ENCODE assay signal across 8 cellular contexts in the genomic region with DNA sequence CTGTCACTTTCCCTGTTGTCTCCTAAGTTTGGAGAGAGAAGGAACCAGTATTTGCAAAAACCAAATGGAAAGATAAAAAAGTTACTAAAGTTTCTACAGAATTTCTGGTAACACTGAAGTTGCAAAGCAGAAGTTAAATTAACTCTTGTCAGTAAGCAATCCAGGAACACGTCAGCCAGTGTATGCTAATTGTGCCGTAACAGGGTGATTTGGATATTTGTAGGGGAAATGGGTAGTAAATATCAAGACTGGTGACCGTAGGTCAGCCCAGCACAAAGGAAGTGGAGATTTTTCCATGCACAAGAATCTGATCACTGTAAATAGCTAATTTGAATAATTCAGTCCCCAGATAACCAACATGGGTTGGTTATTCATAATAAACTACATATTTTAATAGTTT. TPM values are rescaled to one million over a fixed set of nuclear protein-coding genes. Genes with fewer than 3 reads are reported as not detected.
DNase-seq lines count a peak whose midpoint lies in the region; ATAC-seq and TF ChIP-seq lines count a peak whose summit lies in the region.

No MANE protein-coding gene starts in this region.

- H3K36me3 ChIP-seq in BLaER1 treated with 17β-estradiol and CSF1 and Interleukin-3, amounts not matched to agents 10 nM and 100 nM, result peaks cover 26 to 44% (median 36%) of the 10 kb centered on the region in 11 experiments; a peak in 20 of 22 replicates
- peaks cover 49% of the 10 kb centered on the region for H3K36me3 ChIP-seq in WERI-Rb-1

- H3K9ac ChIP-seq in BLaER1 treated with 17β-estradiol and CSF1 and Interleukin-3, amounts not matched to agents 10 nM and 100 nM, result peak overlapping the region; percentile 92 to 99 (median 97)

- H3K4me1 ChIP-seq in BLaER1 treated with 17β-estradiol and CSF1 and Interleukin-3, amounts not matched to agents 10 nM and 100 nM, result peaks cover 36 to 54% (median 40%) of the 10 kb centered on the region in 10 experiments

- DNase-seq in HL-60 (ENCODE audit: low read depth in 1 of 2, low spot score in 1 of 2), result peak in 1 of 2 experiments; percentile 68
- no peak for DNase-seq in WERI-Rb-1
- no peak for DNase-seq in glutamatergic neuron
- DNase-seq in stimulated activated naive B cell treated with anti-CD40 and anti-IgM and Interleukin-4, amounts not matched to agents 10 μg/mL and 1 μg/mL and 100 μg/mL, for 72 hours, result peak; percentile 49
- DNase-seq in NCI-H2029 (lab: John Stamatoyannopoulos, UW), result no peak

- H3K27ac Mint-ChIP-seq in glutamatergic neuron (ENCODE audit: unreplicated experiment), result no peak overlapping the region
- H3K27ac Mint-ChIP-seq in stimulated activated naive B cell treated with anti-CD40 and anti-IgM and Interleukin-4, amounts not matched to agents 10 μg/mL and 1 μg/mL and 100 μg/mL, for 72 hours, result peak overlapping the region; percentile 97

- no peaks in the 10 kb centered on the region for H3K36me3 Mint-ChIP-seq in glutamatergic neuron (ENCODE audit: unreplicated experiment)
- peaks cover 33% of the 10 kb centered on the region in 2 donors for H3K36me3 Mint-ChIP-seq in stimulated activated naive B cell treated with anti-CD40 and anti-IgM and Interleukin-4, amounts not matched to agents 10 μg/mL and 1 μg/mL and 100 μg/mL, for 72 hours

- H3K4me3 Mint-ChIP-seq in glutamatergic neuron (ENCODE audit: unreplicated experiment), result peak overlapping the region; percentile 99
- H3K4me3 Mint-ChIP-seq in stimulated activated naive B cell treated with anti-CD40 and anti-IgM and Interleukin-4, amounts not matched to agents 10 μg/mL and 1 μg/mL and 100 μg/mL, for 72 hours, result peak overlapping the region; percentile 92 to 99

- H3K27me3 Mint-ChIP-seq in glutamatergic neuron (ENCODE audit: unreplicated experiment), result peaks cover 5% of the 10 kb centered on the region
- no peaks in the 10 kb centered on the region for H3K27me3 Mint-ChIP-seq in stimulated activated naive B cell treated with anti-CD40 and anti-IgM and Interleukin-4, amounts not matched to agents 10 μg/mL and 1 μg/mL and 100 μg/mL, for 72 hours

- H3K9me3 ChIP-seq in BLaER1 treated with 17β-estradiol and CSF1 and Interleukin-3, amounts not matched to agents 10 nM and 100 nM (replicated peaks in 1 of 11), result no peaks in the 10 kb centered on the region
- no peaks in the 10 kb centered on the region for H3K9me3 ChIP-seq in WERI-Rb-1 (ENCODE audit: severe bottlenecking)

- H3K4me2 ChIP-seq in BLaER1 treated with 17β-estradiol and CSF1 and Interleukin-3, amounts not matched to agents 10 nM and 100 nM, result peak overlapping the region; percentile 88 to 100 (median 97)

- H3K4me3 ChIP-seq in BLaER1 treated with 17β-estradiol and CSF1 and Interleukin-3, amounts not matched to agents 10 nM and 100 nM, result peak overlapping the region; percentile 76 to 99 (median 90)
- peak overlapping the region; percentile 60 for H3K4me3 ChIP-seq in HL-60 (replicated peaks; ENCODE audit: insufficient read depth, low read length)
- H3K4me3 ChIP-seq in WERI-Rb-1 (ENCODE audit: low read depth, low read length), result peak overlapping the region; percentile 88

- peaks cover 9% of the 10 kb centered on the region for H3K9me3 Mint-ChIP-seq in glutamatergic neuron (ENCODE audit: unreplicated experiment)
- no peaks in the 10 kb centered on the region for H3K9me3 Mint-ChIP-seq in stimulated activated naive B cell treated with anti-CD40 and anti-IgM and Interleukin-4, amounts not matched to agents 10 μg/mL and 1 μg/mL and 100 μg/mL, for 72 hours

- ATAC-seq in stimulated activated naive B cell treated with anti-CD40 and anti-IgM and Interleukin-4, amounts not matched to agents 10 μg/mL and 1 μg/mL and 100 μg/mL, for 72 hours (replicated peaks), result peak; percentile 44 to 49
- no peak for ATAC-seq in HG03175 (IDR thresholded peaks at IDR 0.05; ENCODE audit: unreplicated experiment)
- ATAC-seq in HG02759 (IDR thresholded peaks at IDR 0.05; ENCODE audit: unreplicated experiment), result no peak

- peaks cover 9 to 48% (median 23%) of the 10 kb centered on the region in 11 experiments; a peak in 14 of 22 replicates for H4K20me1 ChIP-seq in BLaER1 treated with 17β-estradiol and CSF1 and Interleukin-3, amounts not matched to agents 10 nM and 100 nM

- no peak for TF ChIP-seq CTCF in HL-60 (IDR thresholded peaks at IDR 0.05; ENCODE audit: insufficient read depth, low read length)
- TF ChIP-seq CTCF in WERI-Rb-1 (IDR thresholded peaks at IDR 0.05; ENCODE audit: low read depth, low read length), result no peak
- no peak for TF ChIP-seq CTCF in glutamatergic neuron (IDR thresholded peaks at IDR 0.05; ENCODE audit: partially characterized antibody, unreplicated experiment)

- peak overlapping the region; percentile 91 to 100 (median 99) for H3K27ac ChIP-seq in BLaER1 treated with 17β-estradiol and CSF1 and Interleukin-3, amounts not matched to agents 10 nM and 100 nM
- H3K27ac ChIP-seq in HL-60 (replicated peaks) (peak overlapping the region; percentile 100), WERI-Rb-1 (peak overlapping the region; percentile 100)

- no peaks in the 10 kb centered on the region for H3K27me3 ChIP-seq in BLaER1 treated with 17β-estradiol and CSF1 and Interleukin-3, amounts not matched to agents 10 nM and 100 nM
- H3K27me3 ChIP-seq in HL-60 (ENCODE audit: insufficient read depth, poor library complexity, severe bottlenecking) (no peaks in the 10 kb centered on the region), WERI-Rb-1 (ENCODE audit: insufficient read depth, low read depth, severe bottlenecking) (no peaks in the 10 kb centered on the region)

- H3K4me1 Mint-ChIP-seq in glutamatergic neuron (ENCODE audit: low read depth, unreplicated experiment), result peaks cover 29% of the 10 kb centered on the region
- H3K4me1 Mint-ChIP-seq in stimulated activated naive B cell treated with anti-CD40 and anti-IgM and Interleukin-4, amounts not matched to agents 10 μg/mL and 1 μg/mL and 100 μg/mL, for 72 hours, result peaks cover 26 to 43% of the 10 kb centered on the region in 2 donors

RNA-seq across cellular contexts. Expression of a gene that starts 2.3 kb away (rescaled TPM):
- total RNA-seq in glutamatergic neuron (ENCODE audit: unreplicated experiment), result 36.0 TPM

RNA-seq across cellular contexts. Expression of a gene that starts 23.5 kb away (rescaled TPM):
- total RNA-seq in glutamatergic neuron (ENCODE audit: unreplicated experiment), result 12.4 TPM

Comparison
In these comparisons a context has a peak if more than half of its experiments do, and no peak if none do; other contexts are left out.
1. ATAC-seq: peak in stimulated activated naive B cell treated with anti-CD40 and anti-IgM and Interleukin-4, amounts not matched to agents 10 μg/mL and 1 μg/mL and 100 μg/mL, for 72 hours (2 of 2); none in HG03175 (single experiment) and HG02759 (single experiment).
2. Peak in every context shown above with its lines, with median percentiles within 50 percentile points of each other: H3K27ac ChIP-seq and H3K4me3 ChIP-seq.